In the genomic region with DNA sequence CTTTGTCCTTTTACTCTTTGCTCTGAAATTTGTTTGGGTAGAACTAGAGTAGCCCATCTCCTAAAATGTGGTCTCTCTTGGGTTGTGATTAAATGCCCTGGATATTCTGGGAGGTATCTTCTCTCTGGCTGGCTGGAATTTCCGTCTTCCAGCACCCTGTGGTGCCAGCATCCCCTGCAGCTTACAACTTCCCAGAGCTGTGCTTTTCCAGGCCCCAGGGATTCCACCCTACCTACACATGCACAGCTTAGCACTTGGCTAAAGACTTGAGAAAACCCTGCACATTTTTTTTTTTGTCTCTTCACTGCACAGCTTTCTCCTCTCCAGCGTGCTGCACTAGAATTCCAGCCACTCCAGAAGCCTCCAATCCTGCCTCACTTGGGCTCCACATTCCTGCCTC, we compare ENCODE assay signal across 26 cellular contexts.
"Had no signal": no experiment of that assay in that cellular context is flagged by ENCODE, and none has a peak within 500 bp of the region (broad histone marks: within the 10 kb centered on the region; RNA-seq: fewer than 3 reads in every experiment).

No MANE protein-coding gene starts in this region.

- H3K27me3 ChIP-seq: MG63, SJCRH30 had no signal

- H3K9me3 ChIP-seq: MG63, SJCRH30 had no signal

- H3K4me1 ChIP-seq: SJCRH30 had no signal

- H3K4me3 Mint-ChIP-seq: activated CD4-positive, alpha-beta memory T cell treated with anti-CD3 and anti-CD28 coated beads, Interleukin-2, amount 10 ng/mL, durations not matched to agents 7 days and 5 days; activated CD4-positive, alpha-beta T cell treated with anti-CD3 and anti-CD28 coated beads for 36 hours; activated naive CD4-positive, alpha-beta T cell treated with anti-CD3 and anti-CD28 coated beads for 36 hours; activated naive CD8-positive, alpha-beta T cell; activated T-helper 17 cell treated with anti-CD3 and anti-CD28 coated beads, Interleukin-2, amount 50 U/mL, for 72 hours; central memory CD8-positive, alpha-beta T cell; T-helper 17 cell had no signal

- H3K27ac Mint-ChIP-seq: activated CD4-positive, alpha-beta memory T cell treated with anti-CD3 and anti-CD28 coated beads, Interleukin-2, amount 10 ng/mL, durations not matched to agents 7 days and 5 days; activated CD4-positive, alpha-beta T cell treated with anti-CD3 and anti-CD28 coated beads for 36 hours; activated naive CD4-positive, alpha-beta T cell treated with anti-CD3 and anti-CD28 coated beads for 36 hours; activated naive CD8-positive, alpha-beta T cell; activated T-helper 17 cell treated with anti-CD3 and anti-CD28 coated beads, Interleukin-2, amount 50 U/mL, for 72 hours; T-helper 17 cell had no signal

- H3K27ac ChIP-seq: SJCRH30 had no signal

- H3K36me3 ChIP-seq: MG63, SJCRH30 had no signal

- H3K4me1 Mint-ChIP-seq: activated CD4-positive, alpha-beta memory T cell treated with anti-CD3 and anti-CD28 coated beads, Interleukin-2, amount 10 ng/mL, durations not matched to agents 7 days and 5 days; activated CD4-positive, alpha-beta T cell treated with anti-CD3 and anti-CD28 coated beads for 36 hours; activated T-helper 17 cell treated with anti-CD3 and anti-CD28 coated beads, Interleukin-2, amount 50 U/mL, for 72 hours; central memory CD8-positive, alpha-beta T cell; T-helper 17 cell had no signal

- H3K36me3 Mint-ChIP-seq: activated naive CD8-positive, alpha-beta T cell had no signal

- H3K9me3 Mint-ChIP-seq: activated CD4-positive, alpha-beta memory T cell treated with anti-CD3 and anti-CD28 coated beads, Interleukin-2, amount 10 ng/mL, durations not matched to agents 7 days and 5 days; activated naive CD4-positive, alpha-beta T cell treated with anti-CD3 and anti-CD28 coated beads for 36 hours; central memory CD8-positive, alpha-beta T cell had no signal

- H3K4me3 ChIP-seq: MG63, SJCRH30 had no signal

- H3K27me3 Mint-ChIP-seq: activated CD4-positive, alpha-beta memory T cell treated with anti-CD3 and anti-CD28 coated beads, Interleukin-2, amount 10 ng/mL, durations not matched to agents 7 days and 5 days; activated naive CD8-positive, alpha-beta T cell; central memory CD8-positive, alpha-beta T cell had no signal

- DNase-seq: activated CD4-positive, alpha-beta memory T cell treated with anti-CD3 and anti-CD28 coated beads, Interleukin-2, amount 10 ng/mL, durations not matched to agents 7 days and 5 days; activated CD4-positive, alpha-beta T cell treated with anti-CD3 and anti-CD28 coated beads for 36 hours; activated CD4-positive, alpha-beta T cell treated with anti-CD3 and anti-CD28 coated beads, Interleukin-2, amount 50 U/mL, for 1 hour; activated CD4-positive, CD25-positive, alpha-beta regulatory T cell; activated gamma-delta T cell; activated naive CD4-positive, alpha-beta T cell treated with anti-CD3 and anti-CD28 coated beads for 36 hours; activated T-cell treated with anti-CD3 and anti-CD28 coated beads for 4 hours; activated T-cell treated with anti-CD3 and anti-CD28 coated beads, Interleukin-2, amount 50 U/mL, for 48 hours; MG63; MV-4-11; NCI-H1092 treated with DMSO at 0.1 percent for 48 hours; NCI-H1417 treated with DMSO at 0.1 percent for 48 hours; NCI-H1694; NCI-H2029 treated with DMSO at 0.1 percent for 48 hours; NCI-H345; NCI-H510A; NCI-H526 treated with DMSO at 0.1 percent for 48 hours; NCI-H82; OCI-M1; RPMI8226; SJCRH30; T-helper 17 cell; T-helper 9 cell had no signal
